27 cellular contexts compared by ENCODE assay signal in the genomic region with DNA sequence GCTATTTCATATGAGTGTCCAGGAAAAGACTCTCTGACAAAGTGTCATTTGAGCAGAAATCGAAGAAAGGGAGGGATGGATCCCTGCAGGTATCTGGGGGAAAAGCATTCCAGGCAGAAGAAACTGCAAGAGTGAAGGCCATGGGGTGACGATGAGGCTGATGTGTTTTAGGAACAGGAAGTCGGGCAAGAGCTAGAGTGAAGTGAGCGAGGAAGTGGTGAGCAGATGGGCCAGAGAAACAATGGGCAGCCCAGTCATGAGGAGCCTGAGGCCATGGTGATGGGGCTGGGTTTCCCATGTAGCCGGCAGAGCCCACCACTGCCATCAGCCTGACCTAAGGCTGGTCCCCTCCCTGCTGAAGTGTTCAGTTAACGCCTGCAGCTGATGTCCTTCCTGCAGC.
"Had no signal": no experiment of that assay in that cellular context is flagged by ENCODE, and none has a peak within 500 bp of the region (broad histone marks: within the 10 kb centered on the region; RNA-seq: fewer than 3 reads in every experiment).

No MANE protein-coding gene starts in this region.

- H3K9me3 ChIP-seq: breast epithelium, SJSA1 had no signal

- ATAC-seq: activated CD8-positive, alpha-beta T cell treated with anti-CD3 and anti-CD28 coated beads, Interleukin-2, amount 10 ng/mL, durations not matched to agents 7 days and 5 days; SK-N-SH treated with all-trans-retinoic acid at 6 μM for 48 hours; WTC11 had no signal

- FAIRE-seq: RCC 7860, TTC549 had no signal

- H3K4me3 ChIP-seq: breast epithelium, SJSA1 had no signal

- H3K4me1 ChIP-seq: breast epithelium, SJSA1 had no signal

- H3K27me3 ChIP-seq: breast epithelium had no signal

- DNase-seq: activated CD4-positive, alpha-beta T cell treated with anti-CD3 and anti-CD28 coated beads for 48 hours; activated CD4-positive, alpha-beta T cell treated with anti-CD3 and anti-CD28 coated beads, Interleukin-2, amount 50 U/mL, for 4 hours; activated CD4-positive, CD25-positive, alpha-beta regulatory T cell treated with anti-CD3 and anti-CD28 coated beads, Interleukin-2, amount 50 U/mL, for 72 hours; activated CD8-positive, alpha-beta memory T cell treated with anti-CD3 and anti-CD28 coated beads, Interleukin-2, amount 50 U/mL, for 48 hours; activated CD8-positive, alpha-beta T cell treated with anti-CD3 and anti-CD28 coated beads, Interleukin-2, amount 10 ng/mL, durations not matched to agents 7 days and 5 days; activated naive CD4-positive, alpha-beta T cell treated with anti-CD3 and anti-CD28 coated beads, Interleukin-2, amount 50 U/mL, for 16 hours; activated naive CD8-positive, alpha-beta T cell treated with anti-CD3 and anti-CD28 coated beads, Interleukin-2, amount 10 ng/mL, durations not matched to agents 7 days and 5 days; activated T-cell treated with anti-CD3 and anti-CD28 coated beads, Interleukin-2, amount 50 U/mL, for 1 hour; aorta; central memory CD4-positive, alpha-beta T cell; MM.1S; NCI-H1105; NCI-H1436; NCI-H1694 treated with DMSO at 0.1 percent for 48 hours; NCI-H2029 treated with DMSO at 0.1 percent for 48 hours; NCI-H345; NCI-H510A; NCI-H526 treated with DMSO at 0.1 percent for 48 hours; NCI-H82; OCI-M1; SHP77 had no signal

- H3K36me3 ChIP-seq: breast epithelium, SJSA1 had no signal

- H3K27ac ChIP-seq: breast epithelium, SJSA1 had no signal
